Comparison of ENCODE assay signal across 1 cellular context in genomic region chr4:25233737-25234389, GRCh38.
TF ChIP-seq lines count a peak whose summit lies in the region.

PI4K2B (plus strand) TSS chr4:25234033; CDS start chr4:25234164, 131 bp downstream.

TF ChIP-seq in HepG2, 621 proteins besides CTCF, POLR2A, EP300 and RAD21 (continued from another document and continues in another):
- TF ChIP-seq ZHX1 (CRISPR knock-in tag; IDR thresholded peaks at IDR 0.05; ENCODE audit: low read depth) (no peak), SKI (IDR thresholded peaks at IDR 0.05; ENCODE audit: partially characterized antibody) (peak; percentile 59), KLF6 (CRISPR knock-in tag; IDR thresholded peaks at IDR 0.05) (no peak), ZNF24 (IDR thresholded peaks at IDR 0.05) (no peak), KLF9 (CRISPR knock-in tag; IDR thresholded peaks at IDR 0.05; ENCODE audit: low read depth) (no peak), NFYC (CRISPR knock-in tag; IDR thresholded peaks at IDR 0.05) (no peak), NAIF1 (CRISPR knock-in tag; IDR thresholded peaks at IDR 0.05; ENCODE audit: borderline replicate concordance) (no peak), ZNF670 (CRISPR knock-in tag; IDR thresholded peaks at IDR 0.05; ENCODE audit: borderline replicate concordance) (no peak), ZNF263 (CRISPR knock-in tag; IDR thresholded peaks at IDR 0.05) (peak; percentile 82), GMEB1 (CRISPR knock-in tag; IDR thresholded peaks at IDR 0.05; ENCODE audit: borderline replicate concordance) (0 out of 2 replicates have a peak, but pooled peaks have one; percentile 30), ZFP36L2 (CRISPR knock-in tag; IDR thresholded peaks at IDR 0.05) (no peak), FOXK1 (CRISPR knock-in tag; IDR thresholded peaks at IDR 0.05; ENCODE audit: borderline replicate concordance, low read depth) (no peak), SP140L (CRISPR knock-in tag; IDR thresholded peaks at IDR 0.05; ENCODE audit: borderline replicate concordance) (no peak), NR3C1 (CRISPR knock-in tag; IDR thresholded peaks at IDR 0.05) (no peak), ZNF431 (CRISPR knock-in tag; IDR thresholded peaks at IDR 0.05; ENCODE audit: borderline replicate concordance, low read depth) (no peak), ZNF326 (CRISPR knock-in tag; IDR thresholded peaks at IDR 0.05; ENCODE audit: borderline replicate concordance) (no peak), SMAD3 (CRISPR knock-in tag; IDR thresholded peaks at IDR 0.05) (no peak; the same call in 1 of the 2 replicates), ZNF362 (CRISPR knock-in tag; IDR thresholded peaks at IDR 0.05; ENCODE audit: borderline replicate concordance) (no peak), PITX1 (CRISPR knock-in tag; IDR thresholded peaks at IDR 0.05) (no peak), KDM3A (CRISPR knock-in tag; IDR thresholded peaks at IDR 0.05; ENCODE audit: low read depth) (no peak), IKZF1 (IDR thresholded peaks at IDR 0.05) (no peak), LCORL (IDR thresholded peaks at IDR 0.05) (no peak), LCORL (CRISPR knock-in tag; IDR thresholded peaks at IDR 0.05) (no peak), SIX4 (CRISPR knock-in tag; IDR thresholded peaks at IDR 0.05) (no peak), DPF2 (CRISPR knock-in tag; IDR thresholded peaks at IDR 0.05; ENCODE audit: borderline replicate concordance, low read depth) (0 out of 2 replicates have a peak, but pooled peaks have one; percentile 27), BRCA1 (CRISPR knock-in tag; IDR thresholded peaks at IDR 0.05) (no peak), ZC3H4 (CRISPR knock-in tag; IDR thresholded peaks at IDR 0.05; ENCODE audit: borderline replicate concordance) (no peak), BCL6 (CRISPR knock-in tag; IDR thresholded peaks at IDR 0.05) (no peak), MXI1 (IDR thresholded peaks at IDR 0.05; ENCODE audit: borderline replicate concordance, low read depth, low read length) (peak; percentile 80; the same call in 1 of the 3 replicates), ZBTB14 (CRISPR knock-in tag; IDR thresholded peaks at IDR 0.05) (no peak), ZNF224 (CRISPR knock-in tag; IDR thresholded peaks at IDR 0.05) (no peak), BATF2 (CRISPR knock-in tag; IDR thresholded peaks at IDR 0.05) (no peak), ZBTB20 (CRISPR knock-in tag; IDR thresholded peaks at IDR 0.05; ENCODE audit: borderline replicate concordance, low read depth) (no peak), NBN (conservative IDR thresholded peaks at IDR 0.05) (no peak), FOXA3 (CRISPR knock-in tag; IDR thresholded peaks at IDR 0.05) (no peak), MYC (CRISPR knock-in tag; IDR thresholded peaks at IDR 0.05; ENCODE audit: borderline replicate concordance) (peak; percentile 82), ZNF20 (CRISPR knock-in tag; IDR thresholded peaks at IDR 0.05) (no peak), ZNF766 (CRISPR knock-in tag; IDR thresholded peaks at IDR 0.05; ENCODE audit: borderline replicate concordance) (peak; percentile 44; the same call in 1 of the 2 replicates), ATAD3A (CRISPR knock-in tag; IDR thresholded peaks at IDR 0.05) (no peak), SP1 (IDR thresholded peaks at IDR 0.05) (no peak), SP1 (CRISPR knock-in tag; IDR thresholded peaks at IDR 0.05) (peak; percentile 42), ZNF746 (CRISPR knock-in tag; IDR thresholded peaks at IDR 0.05) (no peak), U2AF1 (optimal IDR thresholded peaks at IDR 0.05; ENCODE audit: low read depth, low read length) (no peak), ZNF432 (CRISPR knock-in tag; IDR thresholded peaks at IDR 0.05; ENCODE audit: borderline replicate concordance) (no peak), ZNF713 (CRISPR knock-in tag; IDR thresholded peaks at IDR 0.05) (no peak), PAX8 (CRISPR knock-in tag; IDR thresholded peaks at IDR 0.05; ENCODE audit: borderline replicate concordance) (no peak; the same call in 1 of the 2 replicates), ATF2 (CRISPR knock-in tag; IDR thresholded peaks at IDR 0.05) (no peak), ZNF317 (CRISPR knock-in tag; IDR thresholded peaks at IDR 0.05) (no peak), SALL1 (CRISPR knock-in tag; IDR thresholded peaks at IDR 0.05) (peak; percentile 60), EEA1 (CRISPR knock-in tag; IDR thresholded peaks at IDR 0.05; ENCODE audit: borderline replicate concordance) (no peak), GTF3A (CRISPR knock-in tag; conservative IDR thresholded peaks at IDR 0.05) (no peak), JUNB (CRISPR knock-in tag; IDR thresholded peaks at IDR 0.05; ENCODE audit: borderline replicate concordance) (no peak), NFKBIZ (CRISPR knock-in tag; IDR thresholded peaks at IDR 0.05) (no peak), POLR2AphosphoS5 (IDR thresholded peaks at IDR 0.05; ENCODE audit: low read depth, low read length) (peak; percentile 80), ZFP36L1 (CRISPR knock-in tag; IDR thresholded peaks at IDR 0.05) (no peak)
- TF ChIP-seq, protein P1, sequence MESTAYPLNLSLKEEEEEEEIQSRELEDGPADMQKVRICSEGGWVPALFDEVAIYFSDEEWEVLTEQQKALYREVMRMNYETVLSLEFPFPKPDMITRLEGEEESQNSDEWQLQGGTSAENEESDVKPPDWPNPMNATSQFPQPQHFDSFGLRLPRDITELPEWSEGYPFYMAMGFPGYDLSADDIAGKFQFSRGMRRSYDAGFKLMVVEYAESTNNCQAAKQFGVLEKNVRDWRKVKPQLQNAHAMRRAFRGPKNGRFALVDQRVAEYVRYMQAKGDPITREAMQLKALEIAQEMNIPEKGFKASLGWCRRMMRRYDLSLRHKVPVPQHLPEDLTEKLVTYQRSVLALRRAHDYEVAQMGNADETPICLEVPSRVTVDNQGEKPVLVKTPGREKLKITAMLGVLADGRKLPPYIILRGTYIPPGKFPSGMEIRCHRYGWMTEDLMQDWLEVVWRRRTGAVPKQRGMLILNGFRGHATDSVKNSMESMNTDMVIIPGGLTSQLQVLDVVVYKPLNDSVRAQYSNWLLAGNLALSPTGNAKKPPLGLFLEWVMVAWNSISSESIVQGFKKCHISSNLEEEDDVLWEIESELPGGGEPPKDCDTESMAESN (CRISPR knock-in tag; conservative IDR thresholded peaks at IDR 0.05): peak; percentile 29; the same call in 1 of the 2 replicates
- TF ChIP-seq, protein P2, sequence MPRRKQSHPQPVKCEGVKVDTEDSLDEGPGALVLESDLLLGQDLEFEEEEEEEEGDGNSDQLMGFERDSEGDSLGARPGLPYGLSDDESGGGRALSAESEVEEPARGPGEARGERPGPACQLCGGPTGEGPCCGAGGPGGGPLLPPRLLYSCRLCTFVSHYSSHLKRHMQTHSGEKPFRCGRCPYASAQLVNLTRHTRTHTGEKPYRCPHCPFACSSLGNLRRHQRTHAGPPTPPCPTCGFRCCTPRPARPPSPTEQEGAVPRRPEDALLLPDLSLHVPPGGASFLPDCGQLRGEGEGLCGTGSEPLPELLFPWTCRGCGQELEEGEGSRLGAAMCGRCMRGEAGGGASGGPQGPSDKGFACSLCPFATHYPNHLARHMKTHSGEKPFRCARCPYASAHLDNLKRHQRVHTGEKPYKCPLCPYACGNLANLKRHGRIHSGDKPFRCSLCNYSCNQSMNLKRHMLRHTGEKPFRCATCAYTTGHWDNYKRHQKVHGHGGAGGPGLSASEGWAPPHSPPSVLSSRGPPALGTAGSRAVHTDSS (CRISPR knock-in tag; conservative IDR thresholded peaks at IDR 0.05): no peak
- TF ChIP-seq, protein P3, sequence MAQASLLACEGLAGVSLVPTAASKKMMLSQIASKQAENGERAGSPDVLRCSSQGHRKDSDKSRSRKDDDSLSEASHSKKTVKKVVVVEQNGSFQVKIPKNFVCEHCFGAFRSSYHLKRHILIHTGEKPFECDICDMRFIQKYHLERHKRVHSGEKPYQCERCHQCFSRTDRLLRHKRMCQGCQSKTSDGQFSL (CRISPR knock-in tag; IDR thresholded peaks at IDR 0.05): no peak
- TF ChIP-seq, protein P4, sequence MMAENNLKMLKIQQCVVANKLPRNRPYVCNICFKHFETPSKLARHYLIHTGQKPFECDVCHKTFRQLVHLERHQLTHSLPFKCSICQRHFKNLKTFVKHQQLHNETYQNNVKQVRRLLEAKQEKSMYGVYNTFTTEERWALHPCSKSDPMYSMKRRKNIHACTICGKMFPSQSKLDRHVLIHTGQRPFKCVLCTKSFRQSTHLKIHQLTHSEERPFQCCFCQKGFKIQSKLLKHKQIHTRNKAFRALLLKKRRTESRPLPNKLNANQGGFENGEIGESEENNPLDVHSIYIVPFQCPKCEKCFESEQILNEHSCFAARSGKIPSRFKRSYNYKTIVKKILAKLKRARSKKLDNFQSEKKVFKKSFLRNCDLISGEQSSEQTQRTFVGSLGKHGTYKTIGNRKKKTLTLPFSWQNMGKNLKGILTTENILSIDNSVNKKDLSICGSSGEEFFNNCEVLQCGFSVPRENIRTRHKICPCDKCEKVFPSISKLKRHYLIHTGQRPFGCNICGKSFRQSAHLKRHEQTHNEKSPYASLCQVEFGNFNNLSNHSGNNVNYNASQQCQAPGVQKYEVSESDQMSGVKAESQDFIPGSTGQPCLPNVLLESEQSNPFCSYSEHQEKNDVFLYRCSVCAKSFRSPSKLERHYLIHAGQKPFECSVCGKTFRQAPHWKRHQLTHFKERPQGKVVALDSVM (CRISPR knock-in tag; IDR thresholded peaks at IDR 0.05): no peak; the same call in 1 of the 2 replicates
- TF ChIP-seq, protein P5, sequence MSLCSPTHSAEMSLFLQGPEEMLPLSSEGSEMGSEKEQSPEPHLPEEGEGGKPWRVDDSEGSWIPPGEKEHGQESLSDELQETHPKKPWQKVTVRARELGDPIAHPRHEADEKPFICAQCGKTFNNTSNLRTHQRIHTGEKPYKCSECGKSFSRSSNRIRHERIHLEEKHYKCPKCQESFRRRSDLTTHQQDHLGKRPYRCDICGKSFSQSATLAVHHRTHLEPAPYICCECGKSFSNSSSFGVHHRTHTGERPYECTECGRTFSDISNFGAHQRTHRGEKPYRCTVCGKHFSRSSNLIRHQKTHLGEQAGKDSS (CRISPR knock-in tag; IDR thresholded peaks at IDR 0.05; ENCODE audit: borderline replicate concordance, low read depth): peak; percentile 73; the same call in 1 of the 2 replicates
